8 cellular contexts compared by ENCODE assay signal in genomic region chr15:88894348-88894818, GRCh38. TPM values are rescaled to one million over a fixed set of nuclear protein-coding genes. Genes with fewer than 3 reads are reported as not detected.
DNase-seq lines count a peak whose midpoint lies in the region; ATAC-seq, FAIRE-seq and TF ChIP-seq lines count a peak whose summit lies in the region.

No MANE protein-coding gene starts in this region.

- ATAC-seq in A549 (peak; percentile 65 to 72), thoracic aorta (ENCODE audit: insufficient number of reproducible peaks, low FRiP score, low read depth) (no peak), HG02763 (IDR thresholded peaks at IDR 0.05; ENCODE audit: unreplicated experiment) (no peak)

- peaks cover 35% of the 10 kb centered on the region for H3K27me3 Mint-ChIP-seq in endodermal cell (ENCODE audit: insufficient read depth)

- 1% methylated on average over 22 of the region's 23 CpGs for WGBS in A549 (ENCODE audit: missing lambda C conversion rate)
- 2% methylated on average over 13 to 23 of the region's 23 CpGs for WGBS in endodermal cell (ENCODE audit: insufficient coverage in 1 of 2, insufficient read length in 1 of 2), 2 experiments

- no peak overlapping the region for H3K27ac Mint-ChIP-seq in endodermal cell

- H3K27me3 ChIP-seq in MM.1S (replicated peaks; ENCODE audit: insufficient read depth, low read length) (no peaks in the 10 kb centered on the region), endodermal cell (ENCODE audit: control insufficient read depth, insufficient read depth, low read length, poor library complexity, severe bottlenecking) (peaks cover 34% of the 10 kb centered on the region), neural cell (ENCODE audit: insufficient read depth, low read depth, low read length) (peaks cover 22% of the 10 kb centered on the region), thoracic aorta (replicated peaks; ENCODE audit: insufficient read depth) (no peaks in the 10 kb centered on the region)

- no peaks in the 10 kb centered on the region for H3K9me3 Mint-ChIP-seq in endodermal cell

- no peak for TF ChIP-seq EP300 in A549 (IDR thresholded peaks at IDR 0.05)
- TF ChIP-seq EP300 in neural cell (conservative IDR thresholded peaks at IDR 0.05; ENCODE audit: poor library complexity, severe bottlenecking): no peak

- H3F3A ChIP-seq in MM.1S (ENCODE audit: insufficient read depth, low read length) (no peaks in the 10 kb centered on the region), neural cell (ENCODE audit: insufficient read depth, low read length, poor library complexity, severe bottlenecking) (no peaks in the 10 kb centered on the region)

- H3K4me1 ChIP-seq in A549 (peaks cover 19% of the 10 kb centered on the region), MM.1S (ENCODE audit: low read length) (peaks cover 5% of the 10 kb centered on the region; the same call in 1 of the 2 replicates), endodermal cell (ENCODE audit: control insufficient read depth, insufficient read depth, low read length) (no peaks in the 10 kb centered on the region), thoracic aorta (ENCODE audit: control insufficient read depth in 1 of 2, low read depth in 2 of 2) (peaks cover 16 to 57% of the 10 kb centered on the region in 2 donors)

- H3K4me2 ChIP-seq in A549: peak overlapping the region; percentile 96
- H3K4me2 ChIP-seq in MM.1S (ENCODE audit: low read depth, low read length): peak overlapping the region; percentile 99
- no peak overlapping the region for H3K4me2 ChIP-seq in neural cell (ENCODE audit: low read length)

- POLR2A ChIA-PET in A549 (lab: Yijun Ruan, JAX): interaction anchor here (0.5 to 0.9 kb wide), 2 partner anchors 17 to 236 kb away, joined by 3 to 5 read pairs; no protein-coding TSS in a partner anchor

- DNase-seq in A549 (ENCODE audit: low read depth in 1 of 2, low spot score in 1 of 2) (peak; percentile 86 to 96), GM19238 (ENCODE audit: insufficient read length, low spot score) (peak; percentile 66), MM.1S (peak; percentile 80), endodermal cell (peak; percentile 97), thoracic aorta (ENCODE audit: low spot score) (no peak)
- DNase-seq in activated CD8-positive, alpha-beta memory T cell treated with anti-CD3 and anti-CD28 coated beads for 24 hours: peak; percentile 93

- H3K9me3 ChIP-seq in A549 (no peaks in the 10 kb centered on the region), MM.1S (replicated peaks; ENCODE audit: insufficient read depth, low read length) (no peaks in the 10 kb centered on the region), endodermal cell (ENCODE audit: control insufficient read depth, low read length) (no peaks in the 10 kb centered on the region), neural cell (ENCODE audit: low read length) (no peaks in the 10 kb centered on the region), thoracic aorta (no peaks in the 10 kb centered on the region)

- peak; percentile 94 for TF ChIP-seq CTCF in A549 (IDR thresholded peaks at IDR 0.05)
- peak; percentile 91 for TF ChIP-seq CTCF in MM.1S (IDR thresholded peaks at IDR 0.05; ENCODE audit: low read length)
- peak; percentile 95 for TF ChIP-seq CTCF in endodermal cell (conservative IDR thresholded peaks at IDR 0.05)
- TF ChIP-seq CTCF in neural cell (IDR thresholded peaks at IDR 0.05; ENCODE audit: poor library complexity, severe bottlenecking): peak; percentile 61
- peak; percentile 69 for TF ChIP-seq CTCF in thoracic aorta (IDR thresholded peaks at IDR 0.05)

- H3K9me2 ChIP-seq in MM.1S (replicated peaks; ENCODE audit: insufficient read depth, low read length) (no peaks in the 10 kb centered on the region), neural cell (ENCODE audit: insufficient read depth, low read length) (no peaks in the 10 kb centered on the region)

- H3K79me2 ChIP-seq in MM.1S (ENCODE audit: low read length) (no peaks in the 10 kb centered on the region), neural cell (replicated peaks; ENCODE audit: insufficient read depth, low read length) (no peaks in the 10 kb centered on the region)

- H3K27ac ChIP-seq in A549: peak overlapping the region; percentile 3 to 80; a peak in 4 of 6 replicates
- no peak overlapping the region for H3K27ac ChIP-seq in MM.1S (ENCODE audit: low read length)
- H3K27ac ChIP-seq in endodermal cell (ENCODE audit: low read depth, low read length): no peak overlapping the region
- no peak overlapping the region for H3K27ac ChIP-seq in neural cell (ENCODE audit: low read length)
- peak overlapping the region; percentile 67 to 82 for H3K27ac ChIP-seq in thoracic aorta

- no peak overlapping the region for H3K9ac ChIP-seq in MM.1S (ENCODE audit: low read length)
- H3K9ac ChIP-seq in endodermal cell (ENCODE audit: extremely low read depth, low read length, poor library complexity, severe bottlenecking): no peak overlapping the region
- no peak overlapping the region for H3K9ac ChIP-seq in neural cell (ENCODE audit: low read length)

- no peaks in the 10 kb centered on the region for H3K36me3 ChIP-seq in MM.1S (replicated peaks; ENCODE audit: insufficient read depth, low read length)
- H3K36me3 ChIP-seq in endodermal cell (ENCODE audit: control insufficient read depth, insufficient read depth, low read length): no peaks in the 10 kb centered on the region
- H3K36me3 ChIP-seq in neural cell (ENCODE audit: insufficient read depth, low read length): no peaks in the 10 kb centered on the region
- H3K36me3 ChIP-seq in thoracic aorta: peaks cover 3% of the 10 kb centered on the region

- peaks cover 7% of the 10 kb centered on the region for H3K36me3 Mint-ChIP-seq in endodermal cell (ENCODE audit: low read depth)

- H3K4me3 ChIP-seq in A549: peak overlapping the region; percentile 51
- peak overlapping the region; percentile 60 for H3K4me3 ChIP-seq in MM.1S (ENCODE audit: low read length)
- peak overlapping the region; percentile 72 for H3K4me3 ChIP-seq in endodermal cell (ENCODE audit: low read length)
- peak overlapping the region; percentile 50 for H3K4me3 ChIP-seq in neural cell (ENCODE audit: low read length)
- H3K4me3 ChIP-seq in thoracic aorta: peak overlapping the region; percentile 93

- no peaks in the 10 kb centered on the region for H4K20me1 ChIP-seq in MM.1S (ENCODE audit: insufficient read depth, low read length)
- H4K20me1 ChIP-seq in neural cell (ENCODE audit: insufficient read depth): no peaks in the 10 kb centered on the region

- TF ChIP-seq POLR2A in A549 (IDR thresholded peaks at IDR 0.05; ENCODE audit: low read length): no peak

- H3K4me1 Mint-ChIP-seq in endodermal cell: peaks cover 26% of the 10 kb centered on the region

- peak overlapping the region; percentile 53 for H3K4me3 Mint-ChIP-seq in endodermal cell

- CTCF ChIA-PET in A549 (lab: Yijun Ruan, JAX): interaction anchor here (0.6 to 32.8 kb wide), 23 partner anchors 9 to 405 kb away, joined by 3 to 851 read pairs (median 4); no protein-coding TSS in a partner anchor

- peak overlapping the region; percentile 96 for H2AFZ ChIP-seq in MM.1S (ENCODE audit: low read length)
- no peak overlapping the region for H2AFZ ChIP-seq in neural cell (ENCODE audit: low read depth, low read length)

- peak; percentile 90 for FAIRE-seq in A549 (lab: Jason Lieb, UNC)

- TF ChIP-seq RAD21 in A549 (conservative IDR thresholded peaks at IDR 0.05 in 1 of 2, IDR thresholded peaks at IDR 0.05 in 1 of 2) (peak; percentile 92 to 94), neural cell (conservative IDR thresholded peaks at IDR 0.05) (peak; percentile 53)

TF ChIP-seq in A549, 52 proteins besides CTCF, POLR2A, EP300 and RAD21 (continues in another document):
- TF ChIP-seq CEBPB (IDR thresholded peaks at IDR 0.05) (peak in 1 of 2 experiments; percentile 58; a peak in 2 of 4 replicates), HOXB5 (CRISPR knock-in tag; IDR thresholded peaks at IDR 0.05) (0 out of 2 replicates have a peak, but pooled peaks have one; percentile 52), TP53 (CRISPR knock-in tag; IDR thresholded peaks at IDR 0.05) (no peak)

TF ChIP-seq in neural cell, 6 proteins besides CTCF, POLR2A, EP300 and RAD21:
- TF ChIP-seq SMC3 (conservative IDR thresholded peaks at IDR 0.05; ENCODE audit: poor library complexity) (peak; percentile 43), TAF1 (IDR thresholded peaks at IDR 0.05; ENCODE audit: low read depth) (no peak), MXI1 (conservative IDR thresholded peaks at IDR 0.05; ENCODE audit: poor library complexity, severe bottlenecking) (no peak)

RNA-seq across cellular contexts. Expression of gene HAPLN3, which starts 1.0 kb away (rescaled TPM):
- polyA plus RNA-seq in A549 (2011; rRNA removed): 7.5 and 8.5 TPM in 2 replicates
- 45.3 and 47.5 TPM in 2 replicates for polyA plus RNA-seq in A549 (2012; cell fraction: cytosol; rRNA removed)
- polyA plus RNA-seq in A549 (2012; cell fraction: nucleus; rRNA removed): 188 and 231 TPM in 2 replicates
- polyA plus RNA-seq in A549 (2017; fragmentation: RNase III; extraction: RNeasy Plus Mini Kit Qiagen cat#74134 plus additional on column Dnase treatment): 39.7 to 54.3 TPM (median 45.3 TPM) in 3 replicates
- 5.4 and 5.8 TPM in 2 replicates for polyA minus RNA-seq in A549 (2011; rRNA and poly(A)+ RNA removed)
- total RNA-seq in endodermal cell: 10 to 100 TPM in 1 of 2 donors, 1 to 10 TPM in 1; 5.8 to 15.6 TPM
- polyA plus RNA-seq in endodermal cell (2013, experiment 1 of 2): 4.1 TPM
- polyA plus RNA-seq in endodermal cell (2013, experiment 2 of 2): 3.1 TPM
- not detected in 2 replicates for polyA plus RNA-seq in neural cell
- polyA minus RNA-seq in neural cell: not detected in 2 replicates
- total RNA-seq in thoracic aorta: 100 to 1,000 TPM; 111 to 173 TPM

RNA-seq across cellular contexts. Expression of gene MFGE8, which starts 18.8 kb away (rescaled TPM):
- polyA plus RNA-seq in A549 (2011; rRNA removed) (206 and 213 TPM in 2 replicates), A549 (2017; fragmentation: RNase III; extraction: RNeasy Plus Mini Kit Qiagen cat#74134 plus additional on column Dnase treatment) (403 to 506 TPM (median 446 TPM) in 3 replicates), neural cell (1.1 and 4.1 TPM in 2 replicates)
- polyA plus RNA-seq in A549 (2012; cell fraction: cytosol; rRNA removed): 330 and 384 TPM in 2 replicates
- 1,238 and 1,252 TPM in 2 replicates for polyA plus RNA-seq in A549 (2012; cell fraction: nucleus; rRNA removed)
- 165 and 194 TPM in 2 replicates for polyA minus RNA-seq in A549 (2011; rRNA and poly(A)+ RNA removed)
- total RNA-seq in endodermal cell (100 to 1,000 TPM; 284 to 598 TPM), thoracic aorta (1,000 to 10,000 TPM; 1,687 to 3,053 TPM)
- 211 TPM for polyA plus RNA-seq in endodermal cell (2013, experiment 1 of 2)
- polyA plus RNA-seq in endodermal cell (2013, experiment 2 of 2): 185 TPM
- polyA minus RNA-seq in neural cell: 0.97 and 1.7 TPM in 2 replicates

Comparison
In these comparisons a context has a peak if more than half of its experiments do, and no peak if none do; other contexts are left out.
1. ATAC-seq: peak in A549 (2 of 2); none in thoracic aorta (single experiment) and HG02763 (single experiment).
2. H3K27ac ChIP-seq: peak in A549 (2 of 2) and thoracic aorta (2 of 2); none in MM.1S (single experiment), endodermal cell (single experiment) and neural cell (single experiment).
3. RNA of gene HAPLN3, which starts 1.0 kb away (total RNA-seq): 111 to 173 TPM in thoracic aorta; 5.8 to 15.6 TPM in endodermal cell; every median in the first group is over 4 times any median in the second.
4. Peak in every context shown above with its lines, with median percentiles within 50 percentile points of each other: H3K4me3 ChIP-seq and CTCF ChIP-seq.